8 cellular contexts compared by ENCODE assay signal in the genomic region with DNA sequence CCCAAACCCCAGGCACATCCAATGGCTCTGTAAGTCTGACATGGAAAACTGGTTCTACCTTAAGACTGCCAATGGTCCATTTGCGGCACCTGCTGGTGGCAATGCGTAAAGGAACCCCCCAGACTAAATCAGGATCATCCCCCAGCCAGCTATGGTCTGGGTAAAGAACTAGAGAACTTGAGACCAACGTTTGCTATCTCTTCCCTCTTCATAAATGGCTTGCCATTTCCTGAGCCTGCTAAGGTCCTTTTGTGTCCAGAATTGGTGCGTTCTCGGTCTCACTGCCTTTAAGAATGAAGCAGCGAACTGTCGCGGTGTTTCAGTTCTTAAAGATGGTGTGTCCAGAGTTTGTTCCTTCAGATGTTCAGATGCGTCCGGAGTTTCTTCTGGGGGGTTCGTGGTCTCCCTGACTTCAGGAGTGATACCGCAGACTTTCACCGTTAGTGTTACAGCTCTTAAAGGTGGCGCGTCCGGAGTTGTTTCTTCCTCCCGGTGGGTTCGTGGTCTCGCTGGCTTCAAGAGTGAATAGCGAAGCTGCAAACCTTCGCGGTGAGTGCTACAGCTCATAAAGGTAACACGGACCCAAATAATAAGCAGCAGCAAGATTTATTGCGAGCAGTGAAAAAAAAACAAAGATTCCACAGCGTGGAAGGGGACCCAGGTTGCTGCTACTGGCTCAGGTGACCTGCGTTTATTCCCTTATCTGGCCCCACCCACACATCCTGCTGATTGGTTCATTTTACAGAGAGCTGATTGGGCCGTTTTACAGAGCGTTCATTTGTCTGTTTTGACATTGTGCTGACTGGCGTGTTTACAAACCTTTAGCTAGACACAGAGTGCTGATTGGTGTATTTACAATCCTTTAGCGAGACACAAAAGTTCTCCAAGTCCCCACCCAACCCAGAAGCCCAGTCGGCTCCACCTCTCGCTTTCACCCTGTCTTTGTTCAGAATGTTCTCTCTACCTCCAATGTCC.
DNase-seq lines count a peak whose midpoint lies in the region; ATAC-seq and TF ChIP-seq lines count a peak whose summit lies in the region.

No MANE protein-coding gene starts in this region.

- no peak overlapping the region for H2AK5ac ChIP-seq in mesendoderm (ENCODE audit: low read length)

- H2BK120ac ChIP-seq in mesendoderm (ENCODE audit: low read depth, low read length): peak overlapping the region; percentile 74

- H3K9ac ChIP-seq in BLaER1 treated with 17β-estradiol and CSF1 and Interleukin-3, amounts not matched to agents 10 nM and 100 nM: peak overlapping the region in 10 of 11 experiments; percentile 9 to 61 (median 41); a peak in 13 of 22 replicates
- H3K9ac ChIP-seq in mesendoderm (ENCODE audit: low read length): no peak overlapping the region

- no peak overlapping the region for H4K5ac ChIP-seq in mesendoderm (ENCODE audit: low read length)

- no peaks in the 10 kb centered on the region for H3K36me3 ChIP-seq in BLaER1 treated with 17β-estradiol and CSF1 and Interleukin-3, amounts not matched to agents 10 nM and 100 nM
- H3K36me3 ChIP-seq in PC-9 (ENCODE audit: low read depth) (no peaks in the 10 kb centered on the region), mesendoderm (ENCODE audit: control insufficient read depth, insufficient read depth, low read length) (no peaks in the 10 kb centered on the region)

- no peaks in the 10 kb centered on the region for H3K9me2 ChIP-seq in PC-9 (ENCODE audit: insufficient read depth)

- no peak for DNase-seq in PC-9
- peak; percentile 14 to 52 (median 20) for DNase-seq in activated naive CD4-positive, alpha-beta T cell (lab: John Stamatoyannopoulos, UW)
- peak; percentile 75 for DNase-seq in mesendoderm
- no peak for DNase-seq in GM19240 (ENCODE audit: insufficient read length, low spot score)

- intact Hi-C loops in PC-9 (cut with micrococcal nuclease; ENCODE audit: unreplicated experiment): no loop called here

- H3K27me3 ChIP-seq in BLaER1 treated with 17β-estradiol and CSF1 and Interleukin-3, amounts not matched to agents 10 nM and 100 nM: no peaks in the 10 kb centered on the region
- H3K27me3 ChIP-seq in PC-9 (ENCODE audit: insufficient read depth, low read depth) (peaks cover 31% of the 10 kb centered on the region), mesendoderm (ENCODE audit: insufficient read depth, low read length, poor library complexity) (no peaks in the 10 kb centered on the region)

- no peaks in the 10 kb centered on the region for H3F3A ChIP-seq in PC-9 (ENCODE audit: insufficient read depth, low read depth)

- H2BK15ac ChIP-seq in mesendoderm (replicated peaks; ENCODE audit: low read depth): no peak overlapping the region

- peak overlapping the region; percentile 25 for H3K56ac ChIP-seq in mesendoderm (ENCODE audit: low read length)

- H2AFZ ChIP-seq in PC-9: no peak overlapping the region

- peak overlapping the region; percentile 81 for H3K18ac ChIP-seq in mesendoderm (ENCODE audit: low read length)

- CTCF ChIA-PET in PC-9 (lab: Charles Lee): no interaction called here

- no TSS peak for BruUV-seq in PC-9 (replicated peaks; lab: Mats Ljungman, UMichigan)

- H2BK5ac ChIP-seq in mesendoderm (ENCODE audit: low read length): no peak overlapping the region

- H3K79me1 ChIP-seq in mesendoderm (ENCODE audit: low read length): no peaks in the 10 kb centered on the region

- H3K23ac ChIP-seq in mesendoderm (ENCODE audit: low read length): no peak overlapping the region

- peak; percentile 46 for ATAC-seq in GM18873 (IDR thresholded peaks at IDR 0.05; ENCODE audit: low FRiP score, unreplicated experiment)
- peak; percentile 53 for ATAC-seq in HG03095 (IDR thresholded peaks at IDR 0.05; ENCODE audit: unreplicated experiment)

- peak overlapping the region in 5 of 11 experiments; percentile 14 to 51 (median 27); a peak in 6 of 22 replicates for H3K27ac ChIP-seq in BLaER1 treated with 17β-estradiol and CSF1 and Interleukin-3, amounts not matched to agents 10 nM and 100 nM
- H3K27ac ChIP-seq in PC-9 (no peak overlapping the region), mesendoderm (ENCODE audit: low read depth, low read length) (no peak overlapping the region), temporal lobe (ENCODE audit: low read depth, low read length) (peak overlapping the region; percentile 28)

- H3K9me3 ChIP-seq in BLaER1 treated with 17β-estradiol and CSF1 and Interleukin-3, amounts not matched to agents 10 nM and 100 nM (replicated peaks in 1 of 11): no peaks in the 10 kb centered on the region
- no peaks in the 10 kb centered on the region for H3K9me3 ChIP-seq in PC-9 (ENCODE audit: insufficient read depth, low read depth)

- no peak overlapping the region for H4K8ac ChIP-seq in mesendoderm (ENCODE audit: low read depth, low read length)

- peaks cover 51 to 63% (median 57%) of the 10 kb centered on the region in 10 experiments for H3K4me1 ChIP-seq in BLaER1 treated with 17β-estradiol and CSF1 and Interleukin-3, amounts not matched to agents 10 nM and 100 nM
- H3K4me1 ChIP-seq in PC-9 (replicated peaks; ENCODE audit: insufficient read depth): no peaks in the 10 kb centered on the region
- H3K4me1 ChIP-seq in mesendoderm (ENCODE audit: control insufficient read depth, low read depth, low read length): peaks cover 7% of the 10 kb centered on the region

- TF ChIP-seq CTCF in PC-9 (conservative IDR thresholded peaks at IDR 0.05): peak; percentile 63

- WGBS in mesendoderm (ENCODE audit: extremely low coverage, insufficient coverage, low lambda C conversion rate): no CpG with 5 or more reads among the region's 32 CpGs

- peak overlapping the region; percentile 21 to 63 (median 43) for H3K4me3 ChIP-seq in BLaER1 treated with 17β-estradiol and CSF1 and Interleukin-3, amounts not matched to agents 10 nM and 100 nM
- no peak overlapping the region for H3K4me3 ChIP-seq in PC-9
- H3K4me3 ChIP-seq in mesendoderm (ENCODE audit: low read length): no peak overlapping the region

- no peak overlapping the region for H3K4ac ChIP-seq in mesendoderm (ENCODE audit: low read depth, low read length)

- H4K20me1 ChIP-seq in BLaER1 treated with 17β-estradiol and CSF1 and Interleukin-3, amounts not matched to agents 10 nM and 100 nM: peaks cover 0 to 5% (median 0%) of the 10 kb centered on the region in 11 experiments; a peak in 1 of 22 replicates
- no peaks in the 10 kb centered on the region for H4K20me1 ChIP-seq in PC-9 (ENCODE audit: insufficient read depth)

- H3K79me2 ChIP-seq in PC-9 (ENCODE audit: low read depth) (no peaks in the 10 kb centered on the region), mesendoderm (ENCODE audit: control insufficient read depth, insufficient read depth, low read length) (no peaks in the 10 kb centered on the region)

- POLR2A ChIA-PET in PC-9 (lab: Charles Lee; ENCODE audit: unreplicated experiment): no interaction called here

- peak overlapping the region; percentile 75 to 94 (median 83) for H3K4me2 ChIP-seq in BLaER1 treated with 17β-estradiol and CSF1 and Interleukin-3, amounts not matched to agents 10 nM and 100 nM
- H3K4me2 ChIP-seq in PC-9 (no peak overlapping the region), mesendoderm (ENCODE audit: low read length) (no peak overlapping the region)

Comparison
In these comparisons a context has a peak if more than half of its experiments do, and no peak if none do; other contexts are left out.
1. H3K4me2 ChIP-seq: peak in BLaER1 treated with 17β-estradiol and CSF1 and Interleukin-3, amounts not matched to agents 10 nM and 100 nM (11 of 11); none in PC-9 (single experiment) and mesendoderm (single experiment).
2. H3K4me3 ChIP-seq: peak in BLaER1 treated with 17β-estradiol and CSF1 and Interleukin-3, amounts not matched to agents 10 nM and 100 nM (10 of 10); none in PC-9 (single experiment) and mesendoderm (single experiment).
3. DNase-seq: peak in activated naive CD4-positive, alpha-beta T cell (4 of 4) and mesendoderm (single experiment); none in PC-9 (0 of 2) and GM19240 (single experiment).